ENCODE assay signal across 11 cellular contexts in genomic region chr5:2752059-2752874, GRCh38. TPM values are rescaled to one million over a fixed set of nuclear protein-coding genes. Genes with fewer than 3 reads are reported as not detected.
DNase-seq lines count a peak whose midpoint lies in the region; ATAC-seq and TF ChIP-seq lines count a peak whose summit lies in the region.
"Had no signal": no experiment of that assay in that cellular context is flagged by ENCODE, and none has a peak within 500 bp of the region (broad histone marks: within the 10 kb centered on the region; RNA-seq: fewer than 3 reads in every experiment).

No MANE protein-coding gene starts in this region.

- H3F3A ChIP-seq in MM.1S (ENCODE audit: insufficient read depth, low read length) = no peaks in the 10 kb centered on the region

- CTCF ChIA-PET in AG04449 (lab: Yijun Ruan, JAX) = no interaction called here

- H3K9me2 ChIP-seq in MM.1S (replicated peaks; ENCODE audit: insufficient read depth, low read length) = no peaks in the 10 kb centered on the region

- peaks cover 90% of the 10 kb centered on the region for H3K27me3 ChIP-seq in colonic mucosa
- peaks cover 0 to 66% of the 10 kb centered on the region in 2 experiments for H3K27me3 ChIP-seq in mesenchymal stem cell (ENCODE audit: control insufficient read depth in 1 of 2, insufficient read depth in 1 of 2, low read length in 2 of 2)
- H3K27me3 ChIP-seq in MM.1S (replicated peaks; ENCODE audit: insufficient read depth, low read length) = no peaks in the 10 kb centered on the region

- no peak overlapping the region for H3K23ac ChIP-seq in mesenchymal stem cell (ENCODE audit: low read length in 2 of 2)

- peak overlapping the region; percentile 68 for H3K4me3 ChIP-seq in AG04449 (ENCODE audit: low read depth, low read length)
- H3K4me3 ChIP-seq in colonic mucosa = peak overlapping the region; percentile 20
- H3K4me3 ChIP-seq in mesenchymal stem cell (ENCODE audit: insufficient read depth in 1 of 2, low read depth in 1 of 2, low read length in 2 of 2) = peak overlapping the region in 1 of 2 experiments; percentile 90
- no peak overlapping the region for H3K4me3 ChIP-seq in MM.1S (ENCODE audit: low read length)

- POLR2A ChIA-PET in AG04449 (lab: Yijun Ruan, JAX) = interaction anchor here (3.0 to 6.0 kb wide), 3 partner anchors 12 to 851 kb away, joined by 13 to 40 read pairs (median 18); no protein-coding TSS in a partner anchor

- no peaks in the 10 kb centered on the region for H3K79me2 ChIP-seq in MM.1S (ENCODE audit: low read length)

- intact Hi-C loops in colonic mucosa (cut with DNase I) = no loop called here

- no peak overlapping the region for H4K8ac ChIP-seq in mesenchymal stem cell (ENCODE audit: low read length)

- H3K4ac ChIP-seq in mesenchymal stem cell (ENCODE audit: low read depth in 1 of 2, low read length in 2 of 2) = no peak overlapping the region

- H3K36me3 ChIP-seq in colonic mucosa (no peaks in the 10 kb centered on the region), mesenchymal stem cell (ENCODE audit: control insufficient read depth in 1 of 2, insufficient read depth in 2 of 2, low read depth in 1 of 2, low read length in 2 of 2) (peaks cover 0 to 10% of the 10 kb centered on the region in 2 experiments), MM.1S (replicated peaks; ENCODE audit: insufficient read depth, low read length) (no peaks in the 10 kb centered on the region)

- H2BK15ac ChIP-seq in mesenchymal stem cell (ENCODE audit: low read depth, poor library complexity, severe bottlenecking) = no peak overlapping the region

- no peaks in the 10 kb centered on the region for H3K79me1 ChIP-seq in mesenchymal stem cell (replicated peaks; ENCODE audit: low read length, poor library complexity, severe bottlenecking)

- no peaks in the 10 kb centered on the region for H4K20me1 ChIP-seq in MM.1S (ENCODE audit: insufficient read depth, low read length)

- DNase-seq in AG04449 (ENCODE audit: low read depth, low spot score) (no peak), LHCN-M2 (ENCODE audit: low read depth) (peak; percentile 62), colonic mucosa (no peak), mesenchymal stem cell (no peak), NCI-H2227 treated with DMSO at 0.1 percent for 48 hours (lab: John Stamatoyannopoulos, UW) (no peak), MM.1S (no peak)
- DNase-seq: central memory CD4-positive, alpha-beta T cell; RPMI8226 had no signal

- no peak overlapping the region for H3K4me2 ChIP-seq in mesenchymal stem cell (ENCODE audit: low read length, poor library complexity, severe bottlenecking)
- no peak overlapping the region for H3K4me2 ChIP-seq in MM.1S (ENCODE audit: low read depth, low read length)

- H2BK12ac ChIP-seq in mesenchymal stem cell (ENCODE audit: low read length in 2 of 2) = no peak overlapping the region

- H3K14ac ChIP-seq in mesenchymal stem cell (ENCODE audit: low read length in 2 of 2) = no peak overlapping the region

- H2AK5ac ChIP-seq in mesenchymal stem cell (ENCODE audit: low read length, severe bottlenecking) = no peak overlapping the region

- 2% methylated on average over 38 of the region's 60 CpGs for WGBS in mesenchymal stem cell

- TF ChIP-seq CTCF in AG04449 (IDR thresholded peaks at IDR 0.05; ENCODE audit: insufficient read depth, low read length, missing control alignments) (no peak), colonic mucosa (IDR thresholded peaks at IDR 0.05) (no peak), MM.1S (IDR thresholded peaks at IDR 0.05; ENCODE audit: low read length) (no peak)

- H2BK120ac ChIP-seq in mesenchymal stem cell (ENCODE audit: low read depth, low read length) = no peak overlapping the region

- no peak overlapping the region for H2AFZ ChIP-seq in mesenchymal stem cell (ENCODE audit: low read depth, low read length)
- H2AFZ ChIP-seq in MM.1S (ENCODE audit: low read length) = no peak overlapping the region

- ATAC-seq in GM19035 (IDR thresholded peaks at IDR 0.05; ENCODE audit: unreplicated experiment) = no peak
- no peak for ATAC-seq in GM18519 (IDR thresholded peaks at IDR 0.05; ENCODE audit: low FRiP score, unreplicated experiment)
- ATAC-seq: HCT116 had no signal

- H3K27ac ChIP-seq in colonic mucosa = no peak overlapping the region
- H3K27ac ChIP-seq in mesenchymal stem cell (ENCODE audit: low read length, poor library complexity, severe bottlenecking) = no peak overlapping the region
- no peak overlapping the region for H3K27ac ChIP-seq in MM.1S (ENCODE audit: low read length)

- H3K4me1 ChIP-seq in colonic mucosa = no peaks in the 10 kb centered on the region
- H3K4me1 ChIP-seq in mesenchymal stem cell (ENCODE audit: control insufficient read depth, insufficient read depth, low read depth, low read length) = peaks cover 23% of the 10 kb centered on the region
- no peaks in the 10 kb centered on the region for H3K4me1 ChIP-seq in MM.1S (ENCODE audit: low read length)

- H2BK5ac ChIP-seq in mesenchymal stem cell (ENCODE audit: low read depth, low read length, poor library complexity, severe bottlenecking) = no peak overlapping the region

- H3K9me3 ChIP-seq in colonic mucosa (no peaks in the 10 kb centered on the region), mesenchymal stem cell (ENCODE audit: control insufficient read depth, low read length) (no peaks in the 10 kb centered on the region), MM.1S (replicated peaks; ENCODE audit: insufficient read depth, low read length) (no peaks in the 10 kb centered on the region)

- H3K9ac ChIP-seq in colonic mucosa (ENCODE audit: low read depth in 2 of 2, low read length in 2 of 2) = no peak overlapping the region
- peak overlapping the region; percentile 91 for H3K9ac ChIP-seq in mesenchymal stem cell (ENCODE audit: low read length)
- H3K9ac ChIP-seq in MM.1S (ENCODE audit: low read length) = no peak overlapping the region

- no peak overlapping the region for H3K18ac ChIP-seq in mesenchymal stem cell (ENCODE audit: low read depth in 1 of 2, low read length in 2 of 2)

- H4K91ac ChIP-seq in mesenchymal stem cell (ENCODE audit: low read length) = no peak overlapping the region

RNA-seq across cellular contexts. Expression of gene IRX2, which starts 0.8 kb away (rescaled TPM):
- total RNA-seq in LHCN-M2 (2014; rRNA removed) (5.3 and 6.7 TPM in 2 replicates), colonic mucosa (under 1 TPM in 1 of 2 donors, not detected in 1; 0.12 TPM)
- polyA plus RNA-seq in LHCN-M2 (2012) = 2.0 TPM
- 0.01 TPM for polyA plus RNA-seq in mesenchymal stem cell (2013, experiment 1 of 2)
- polyA plus RNA-seq in mesenchymal stem cell (2013, experiment 2 of 2) = not detected
